In genomic region chr1:79006564-79006963, GRCh38 we compare ENCODE assay signal across 10 cellular contexts. TPM values are rescaled to one million over a fixed set of nuclear protein-coding genes. Genes with fewer than 3 reads are reported as not detected.
A peak's percentile ranks its signal among the peaks of the same experiment; 100 is the strongest.
DNase-seq lines count a peak whose midpoint lies in the region; ATAC-seq, FAIRE-seq and TF ChIP-seq lines count a peak whose summit lies in the region.
"Had no signal": no experiment of that assay in that cellular context is flagged by ENCODE, and none has a peak within 500 bp of the region (broad histone marks: within the 10 kb centered on the region; RNA-seq: fewer than 3 reads in every experiment).

Gene ADGRL4, minus strand, starts transcription at chr1:79006730. Its CDS starts 76 bp downstream, at chr1:79006654.

- H3K4me2 ChIP-seq in H9 (ENCODE audit: insufficient read depth, insufficient read length, low read length) (peak within 1 kb of the TSS; percentile 45), endothelial cell of umbilical vein (ENCODE audit: insufficient read depth, low read length) (peak within 1 kb of the TSS; percentile 100)

- no peak within 1 kb of the TSS for H2BK15ac ChIP-seq in H9 (ENCODE audit: low read depth, low read length)

- peaks cover 2% of the 10 kb centered on the region; the same call in 1 of the 2 replicates for H3K27me3 Mint-ChIP-seq in H9 (ENCODE audit: low read depth)

- peak within 1 kb of the TSS; percentile 3 for H3K18ac ChIP-seq in H9 (ENCODE audit: insufficient read length, low read depth, low read length)

- H3K4me3 Mint-ChIP-seq in H9 = peak within 1 kb of the TSS; percentile 85

- no peak within 1 kb of the TSS for H3K4ac ChIP-seq in H9 (ENCODE audit: low read depth, low read length)

- H3K23ac ChIP-seq in H9 (ENCODE audit: insufficient read length, low read depth, low read length) = no peak within 1 kb of the TSS

- TF ChIP-seq CTCF in H9 (conservative IDR thresholded peaks at IDR 0.05) (no peak), endothelial cell of umbilical vein (IDR thresholded peaks at IDR 0.05; ENCODE audit: extremely low read depth in 1 of 2, insufficient read depth in 1 of 2, low read depth in 1 of 2, low read length in 2 of 2) (no peak), prostate gland (IDR thresholded peaks at IDR 0.05) (no peak)

- no peak within 1 kb of the TSS for H3K27ac ChIP-seq in H9 (ENCODE audit: insufficient read length, low read depth, low read length)
- peak within 1 kb of the TSS; percentile 97 for H3K27ac ChIP-seq in endothelial cell of umbilical vein (ENCODE audit: insufficient read depth, low read depth, low read length)
- H3K27ac ChIP-seq in skin epidermis = peak within 1 kb of the TSS in 12 of 21 experiments; percentile 3 to 79 (median 45)
- H3K27ac ChIP-seq in prostate gland = no peak within 1 kb of the TSS

- CTCF ChIA-PET in endothelial cell of umbilical vein (lab: Charles Lee) = no interaction called here

- H3K36me3 ChIP-seq in endothelial cell of umbilical vein (ENCODE audit: control insufficient read depth in 2 of 2, extremely low read depth in 1 of 2, insufficient read depth in 2 of 2, low read length in 2 of 2) = peaks cover 0 to 14% of the 10 kb centered on the region in 2 experiments
- H3K36me3 ChIP-seq in prostate gland = no peaks in the 10 kb centered on the region

- H3K4me1 Mint-ChIP-seq in H9 = peaks cover 11 to 12% of the 10 kb centered on the region in 2 experiments

- no peak within 1 kb of the TSS for H4K5ac ChIP-seq in H9 (ENCODE audit: insufficient read length, low read depth, low read length)

- H4K20me1 ChIP-seq in H9 (ENCODE audit: control insufficient read depth, insufficient read depth, insufficient read length) (no peaks in the 10 kb centered on the region), endothelial cell of umbilical vein (replicated peaks; ENCODE audit: control insufficient read depth, extremely low read depth, insufficient read depth, low read length) (no peaks in the 10 kb centered on the region)

- H3K79me2 ChIP-seq in H9 (ENCODE audit: insufficient read depth, low read length) (no peaks in the 10 kb centered on the region), endothelial cell of umbilical vein (ENCODE audit: control insufficient read depth, insufficient read depth, low read length) (peaks cover 49% of the 10 kb centered on the region)

- dilution Hi-C loops in endothelial cell of umbilical vein (cut with MboI; ENCODE audit: extremely low pct_ligation_motif_present, low sequenced_read_pairs) = no loop called here

- WGBS in H9 (ENCODE audit: extremely low coverage, insufficient read length, low lambda C conversion rate) = no CpG with 5 or more reads among the region's 35 CpGs
- WGBS in prostate gland = 6% methylated on average over 35 of the region's 35 CpGs

- H3K14ac ChIP-seq in H9 (ENCODE audit: insufficient read depth, low read length) = peak within 1 kb of the TSS; percentile 49

- H3K9me3 ChIP-seq in H9 (ENCODE audit: control insufficient read depth, low read depth, low read length) = no peaks in the 10 kb centered on the region
- H3K9me3 ChIP-seq in endothelial cell of umbilical vein (replicated peaks; ENCODE audit: control insufficient read depth, insufficient read depth, low read length) = no peaks in the 10 kb centered on the region
- no peaks in the 10 kb centered on the region for H3K9me3 ChIP-seq in prostate gland

- peak within 1 kb of the TSS in 1 of 3 experiments; percentile 90; a peak in 2 of 7 replicates for H3K27ac Mint-ChIP-seq in H9

- POLR2A ChIA-PET in endothelial cell of umbilical vein (lab: Charles Lee) = no interaction called here

- TF ChIP-seq POLR2A in endothelial cell of umbilical vein (IDR thresholded peaks at IDR 0.05; ENCODE audit: low read depth, low read length) = peak; percentile 90
- TF ChIP-seq POLR2A in prostate gland (IDR thresholded peaks at IDR 0.05) = no peak

- intact Hi-C loops in endothelial cell of umbilical vein (cut with micrococcal nuclease) = loop anchor here (1.0 to 5.0 kb wide), 7 partner anchors 34 to 346 kb away; no protein-coding TSS in a partner anchor
- intact Hi-C loops in prostate gland (cut with DNase I) = no loop called here

- no peaks in the 10 kb centered on the region for H3K36me3 Mint-ChIP-seq in H9 (ENCODE audit: insufficient read depth in 1 of 3, low read depth in 3 of 3)

- no peaks in the 10 kb centered on the region for H3K79me1 ChIP-seq in H9 (ENCODE audit: insufficient read depth, low read depth, low read length, poor library complexity, severe bottlenecking)

- no peak within 1 kb of the TSS for H4K91ac ChIP-seq in H9 (ENCODE audit: insufficient read length, low read depth, low read length)

- peaks cover 5% of the 10 kb centered on the region for H3K23me2 ChIP-seq in H9 (ENCODE audit: insufficient read length, low read depth, low read length, poor library complexity, severe bottlenecking)

- DNase-seq in H9 (peak; percentile 68), endothelial cell of umbilical vein (ENCODE audit: low read depth, low spot score) (peak; percentile 90), kidney tubule cell (ENCODE audit: low spot score) (peak; percentile 38), HCEC 1CT (no peak), globus pallidus (ENCODE audit: low spot score) (no peak), prostate gland (ENCODE audit: low spot score) (no peak)
- DNase-seq: activated T-cell treated with anti-CD3 and anti-CD28 coated beads, Interleukin-2, amount 50 U/mL, for 1 hour; KG1 had no signal

- no peak within 1 kb of the TSS for H3T11ph ChIP-seq in H9 (ENCODE audit: low read length)

- H2AFZ ChIP-seq in H9 (ENCODE audit: low read length) (peak within 1 kb of the TSS; percentile 46), endothelial cell of umbilical vein (ENCODE audit: low read depth, low read length) (peak within 1 kb of the TSS; percentile 59)

- H3K27me3 ChIP-seq in H9 (ENCODE audit: insufficient read depth, low read length) (no peaks in the 10 kb centered on the region), endothelial cell of umbilical vein (ENCODE audit: control insufficient read depth in 2 of 2, insufficient read depth in 2 of 2, low read length in 2 of 2) (no peaks in the 10 kb centered on the region), prostate gland (replicated peaks; ENCODE audit: insufficient read depth) (no peaks in the 10 kb centered on the region)

- H3K9me3 Mint-ChIP-seq in H9 = no peaks in the 10 kb centered on the region

- no peak for ATAC-seq in HG02970 (IDR thresholded peaks at IDR 0.05; ENCODE audit: low FRiP score, unreplicated experiment)

- H3K56ac ChIP-seq in H9 (ENCODE audit: insufficient read length, low read depth, low read length) = no peak within 1 kb of the TSS

- peak within 1 kb of the TSS; percentile 93 to 99 (median 97) for H3K4me3 ChIP-seq in endothelial cell of umbilical vein (replicated peaks in 1 of 3; ENCODE audit: insufficient read depth in 1 of 3, low read depth in 1 of 3, low read length in 3 of 3)
- peak within 1 kb of the TSS in 6 of 7 experiments; percentile 2 to 35 (median 20) for H3K4me3 ChIP-seq in skin epidermis
- peak within 1 kb of the TSS in 1 of 2 donors; percentile 12 for H3K4me3 ChIP-seq in prostate gland

- H4K8ac ChIP-seq in H9 (replicated peaks; ENCODE audit: insufficient read length, low read depth, low read length) = no peak within 1 kb of the TSS

- H2BK5ac ChIP-seq in H9 (ENCODE audit: insufficient read length, low read length) = no peak within 1 kb of the TSS

- H2BK120ac ChIP-seq in H9 (ENCODE audit: low read depth, low read length, poor library complexity, severe bottlenecking) = no peak within 1 kb of the TSS

- no peaks in the 10 kb centered on the region for H3K9me1 ChIP-seq in endothelial cell of umbilical vein (replicated peaks; ENCODE audit: control insufficient read depth, extremely low read depth, insufficient read depth, low read length)

- H2BK20ac ChIP-seq in H9 (ENCODE audit: low read depth, low read length, poor library complexity, severe bottlenecking) = no peak within 1 kb of the TSS

- H2BK12ac ChIP-seq in H9 (ENCODE audit: insufficient read length, low read depth, low read length) = no peak within 1 kb of the TSS

- H3K4me1 ChIP-seq in H9 (ENCODE audit: insufficient read depth, low read length) = no peaks in the 10 kb centered on the region
- H3K4me1 ChIP-seq in endothelial cell of umbilical vein (ENCODE audit: control insufficient read depth, extremely low read depth, insufficient read depth, low read length) = peaks cover 47% of the 10 kb centered on the region
- H3K4me1 ChIP-seq in prostate gland (replicated peaks) = no peaks in the 10 kb centered on the region

- H3K9ac ChIP-seq in H9 (ENCODE audit: extremely low read depth, insufficient read length, low read length) = peak within 1 kb of the TSS; percentile 42
- H3K9ac ChIP-seq in endothelial cell of umbilical vein (replicated peaks; ENCODE audit: extremely low read depth, insufficient read depth, low read length) = peak within 1 kb of the TSS; percentile 100

- no TSS peak for BruUV-seq in endothelial cell of umbilical vein (replicated peaks; lab: Mats Ljungman, UMichigan)

- H2AK5ac ChIP-seq in H9 (ENCODE audit: insufficient read length, low read length) = no peak within 1 kb of the TSS

- FAIRE-seq in endothelial cell of umbilical vein (lab: Jason Lieb, UNC) = peak; percentile 83

TF ChIP-seq in endothelial cell of umbilical vein, 7 proteins besides CTCF, POLR2A, EP300 and RAD21:
- TF ChIP-seq JUN (IDR thresholded peaks at IDR 0.05; ENCODE audit: borderline replicate concordance, insufficient read depth, insufficient read length, low read depth) = no peak
- TF ChIP-seq EZH2 (IDR thresholded peaks at IDR 0.05; ENCODE audit: borderline replicate concordance, low read depth, low read length, severe bottlenecking) = no peak
- no peak for TF ChIP-seq GATA2 (IDR thresholded peaks at IDR 0.05; ENCODE audit: insufficient read depth, insufficient read length, low read depth, low read length)
- TF ChIP-seq, protein P1, sequence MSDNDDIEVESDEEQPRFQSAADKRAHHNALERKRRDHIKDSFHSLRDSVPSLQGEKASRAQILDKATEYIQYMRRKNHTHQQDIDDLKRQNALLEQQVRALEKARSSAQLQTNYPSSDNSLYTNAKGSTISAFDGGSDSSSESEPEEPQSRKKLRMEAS (IDR thresholded peaks at IDR 0.05; ENCODE audit: insufficient read depth, insufficient read length) = no peak
- TF ChIP-seq FOS (IDR thresholded peaks at IDR 0.05; ENCODE audit: borderline replicate concordance, insufficient read depth, low read length) = peak; percentile 78
- peak; percentile 95 for TF ChIP-seq POLR2AphosphoS5 (IDR thresholded peaks at IDR 0.05; ENCODE audit: insufficient read depth, low read depth, low read length)
- TF ChIP-seq MYC (IDR thresholded peaks at IDR 0.05; ENCODE audit: low read depth, low read length) = no peak

RNA-seq across cellular contexts. Expression of gene ADGRL4, which starts in this region (rescaled TPM):
- total RNA-seq in H9 (2021) (0.24 and 0.63 TPM in 2 replicates), endothelial cell of umbilical vein (143 and 205 TPM in 2 replicates), prostate gland (10 to 100 TPM in 1 of 2 donors, 1 to 10 TPM in 1; 5.8 to 15.2 TPM)
- polyA plus RNA-seq in endothelial cell of umbilical vein = 120 and 140 TPM in 2 replicates
- polyA plus RNA-seq in endothelial cell of umbilical vein (2011; cell fraction: cytosol; rRNA removed) = 98.2 and 113 TPM in 2 replicates
- polyA plus RNA-seq in endothelial cell of umbilical vein (2011; cell fraction: nucleus; rRNA removed) = 61.6 and 91.1 TPM in 2 replicates
- 118 and 169 TPM in 2 replicates for polyA plus RNA-seq in endothelial cell of umbilical vein (2012)
- polyA minus RNA-seq in endothelial cell of umbilical vein = 241 and 249 TPM in 2 replicates
- not detected for polyA minus RNA-seq in endothelial cell of umbilical vein (2011; cell fraction: cytosol; rRNA and poly(A)+ RNA removed)
- polyA minus RNA-seq in endothelial cell of umbilical vein (2011; cell fraction: nucleus; rRNA and poly(A)+ RNA removed) = 65.3 and 97.1 TPM in 2 replicates

Comparison
In these comparisons a context has a peak if more than half of its experiments do, and no peak if none do; other contexts are left out.
1. Peak in DNase-seq, H3K9ac ChIP-seq and H3K4me2 ChIP-seq in H9; RNA of the gene not detected or under 1 TPM.
2. DNase-seq: peak in endothelial cell of umbilical vein (single experiment) and kidney tubule cell (single experiment); none in HCEC 1CT (single experiment), globus pallidus (single experiment) and prostate gland (single experiment).
3. H3K27ac ChIP-seq: peak in endothelial cell of umbilical vein (single experiment) and skin epidermis (12 of 21); none in H9 (single experiment) and prostate gland (0 of 2).